In genomic region chr2:73828818-73829570, GRCh38 we compare ENCODE assay signal across 8 cellular contexts. TPM values are rescaled to one million over a fixed set of nuclear protein-coding genes. Genes with fewer than 3 reads are reported as not detected.
DNase-seq lines count a peak whose midpoint lies in the region; TF ChIP-seq lines count a peak whose summit lies in the region.

STAMBP (plus strand) TSS chr2:73828961; CDS start chr2:73830857, 1,896 bp downstream.

- no peaks in the 10 kb centered on the region for H4K20me1 ChIP-seq in MM.1S (ENCODE audit: insufficient read depth, low read length)

- H3K9ac ChIP-seq in ES-I3 (ENCODE audit: low read depth, low read length) = peak within 1 kb of the TSS; percentile 87
- peak within 1 kb of the TSS; percentile 81 for H3K9ac ChIP-seq in MM.1S (ENCODE audit: low read length)

- H3K36me3 ChIP-seq in ES-I3 (ENCODE audit: insufficient read depth, low read length) (peaks cover 8% of the 10 kb centered on the region), HAP-1 (replicated peaks) (peaks cover 19% of the 10 kb centered on the region), MM.1S (replicated peaks; ENCODE audit: insufficient read depth, low read length) (peaks cover 19% of the 10 kb centered on the region)

- H3K4me3 ChIP-seq in HAP-1 (peak within 1 kb of the TSS; percentile 85), MM.1S (ENCODE audit: low read length) (peak within 1 kb of the TSS; percentile 86), fibroblast of the aortic adventitia (ENCODE audit: low read depth, low read length) (peak within 1 kb of the TSS; percentile 83)

- DNase-seq in HAP-1 (ENCODE audit: low spot score in 2 of 2) = peak; percentile 95 to 98
- peak; percentile 96 for DNase-seq in MM.1S
- DNase-seq in SIG-M5 (lab: John Stamatoyannopoulos, UW) = peak; percentile 96
- peak; percentile 80 for DNase-seq in activated gamma-delta T cell (lab: John Stamatoyannopoulos, UW)
- peak; percentile 97 for DNase-seq in fibroblast of the aortic adventitia (ENCODE audit: low read depth)

- H3K9me3 Mint-ChIP-seq in nephron = no peaks in the 10 kb centered on the region
- H3K9me3 Mint-ChIP-seq in stimulated activated naive CD8-positive, alpha-beta T cell treated with anti-CD3 and anti-CD28 coated beads, Interleukin-15, Interleukin-2, amounts not matched to agents 100 ng/mL and 50 ng/mL, for 24 hours = peaks cover 4% of the 10 kb centered on the region

- H2AFZ ChIP-seq in MM.1S (ENCODE audit: low read length) = peak within 1 kb of the TSS; percentile 92

- H3K4me1 Mint-ChIP-seq in nephron = peaks cover 29% of the 10 kb centered on the region
- H3K4me1 Mint-ChIP-seq in stimulated activated naive CD8-positive, alpha-beta T cell treated with anti-CD3 and anti-CD28 coated beads, Interleukin-15, Interleukin-2, amounts not matched to agents 100 ng/mL and 50 ng/mL, for 24 hours (ENCODE audit: low read depth) = peaks cover 56% of the 10 kb centered on the region

- H3K9me2 ChIP-seq in MM.1S (replicated peaks; ENCODE audit: insufficient read depth, low read length) = no peaks in the 10 kb centered on the region

- H3K79me2 ChIP-seq in MM.1S (ENCODE audit: low read length) = peaks cover 36% of the 10 kb centered on the region

- H3K4me1 ChIP-seq in ES-I3 (ENCODE audit: insufficient read depth, low read length) = no peaks in the 10 kb centered on the region; the same call in 1 of the 2 replicates
- peaks cover 22% of the 10 kb centered on the region for H3K4me1 ChIP-seq in HAP-1
- H3K4me1 ChIP-seq in MM.1S (ENCODE audit: low read length) = peaks cover 15% of the 10 kb centered on the region

- peak within 1 kb of the TSS; percentile 97 to 99 (median 98) for H3K4me3 Mint-ChIP-seq in nephron
- H3K4me3 Mint-ChIP-seq in stimulated activated naive CD8-positive, alpha-beta T cell treated with anti-CD3 and anti-CD28 coated beads, Interleukin-15, Interleukin-2, amounts not matched to agents 100 ng/mL and 50 ng/mL, for 24 hours = peak within 1 kb of the TSS; percentile 85

- H3K27me3 Mint-ChIP-seq in nephron (ENCODE audit: low read depth) = peaks cover 12% of the 10 kb centered on the region
- no peaks in the 10 kb centered on the region for H3K27me3 Mint-ChIP-seq in stimulated activated naive CD8-positive, alpha-beta T cell treated with anti-CD3 and anti-CD28 coated beads, Interleukin-15, Interleukin-2, amounts not matched to agents 100 ng/mL and 50 ng/mL, for 24 hours

- H3K9me3 ChIP-seq in ES-I3 (ENCODE audit: control insufficient read depth, insufficient read depth, low read length) (no peaks in the 10 kb centered on the region), HAP-1 (no peaks in the 10 kb centered on the region), MM.1S (replicated peaks; ENCODE audit: insufficient read depth, low read length) (no peaks in the 10 kb centered on the region)

- H3F3A ChIP-seq in MM.1S (ENCODE audit: insufficient read depth, low read length) = 0 out of 2 replicates have a peak, but pooled peaks cover 5% of the 10 kb centered on the region

- TF ChIP-seq CTCF in MM.1S (IDR thresholded peaks at IDR 0.05; ENCODE audit: low read length) = no peak
- no peak for TF ChIP-seq CTCF in fibroblast of the aortic adventitia (IDR thresholded peaks at IDR 0.05; ENCODE audit: insufficient read depth, low read length)
- no peak for TF ChIP-seq CTCF in nephron (IDR thresholded peaks at IDR 0.05; ENCODE audit: unreplicated experiment in 3 of 3)

- H3K4me2 ChIP-seq in MM.1S (ENCODE audit: low read depth, low read length) = peak within 1 kb of the TSS; percentile 86

- H3K27ac Mint-ChIP-seq in nephron = peak within 1 kb of the TSS; percentile 56 to 97 (median 78)
- H3K27ac Mint-ChIP-seq in stimulated activated naive CD8-positive, alpha-beta T cell treated with anti-CD3 and anti-CD28 coated beads, Interleukin-15, Interleukin-2, amounts not matched to agents 100 ng/mL and 50 ng/mL, for 24 hours = peak within 1 kb of the TSS; percentile 96

- peak within 1 kb of the TSS; percentile 46 for H3K27ac ChIP-seq in MM.1S (ENCODE audit: low read length)

- H3K27me3 ChIP-seq in HAP-1 (ENCODE audit: low read depth) (0 out of 2 replicates have a peak, but pooled peaks cover 3% of the 10 kb centered on the region), MM.1S (replicated peaks; ENCODE audit: insufficient read depth, low read length) (no peaks in the 10 kb centered on the region)

- in situ Hi-C loops in HAP-1 (cut with MboI; ENCODE audit: low sequenced_read_pairs) = loop anchor here (10.0 kb wide), 1 partner anchor 326 kb away; no protein-coding TSS in a partner anchor

- peaks cover 18% of the 10 kb centered on the region for H3K36me3 Mint-ChIP-seq in nephron (ENCODE audit: low read depth)
- H3K36me3 Mint-ChIP-seq in stimulated activated naive CD8-positive, alpha-beta T cell treated with anti-CD3 and anti-CD28 coated beads, Interleukin-15, Interleukin-2, amounts not matched to agents 100 ng/mL and 50 ng/mL, for 24 hours (ENCODE audit: low read depth) = peaks cover 28% of the 10 kb centered on the region

RNA-seq across cellular contexts. Expression of gene STAMBP, which starts in this region (rescaled TPM):
- total RNA-seq in fibroblast of the aortic adventitia (ENCODE audit: low replicate concordance) = 9.6 and 34.2 TPM in 2 replicates

Comparison
In these comparisons a context has a peak if more than half of its experiments do, and no peak if none do; other contexts are left out.
1. Peak in every context shown above with its lines: DNase-seq, H3K4me3 ChIP-seq and H3K27ac ChIP-seq.